In genomic region chr20:47727909-47728361, GRCh38 we compare ENCODE assay signal across 1 cellular context.
TF ChIP-seq lines count a peak whose summit lies in the region.

No MANE protein-coding gene starts in this region.

TF ChIP-seq in GM12878, 131 proteins besides CTCF, POLR2A, EP300 and RAD21 (continued from another document):
- TF ChIP-seq BCL3 (IDR thresholded peaks at IDR 0.05; ENCODE audit: borderline replicate concordance, insufficient read depth, low read depth, low read length, poor library complexity, severe bottlenecking) (no peak), MYB (IDR thresholded peaks at IDR 0.05; ENCODE audit: borderline replicate concordance, low read depth, low read length) (no peak), MTA3 (IDR thresholded peaks at IDR 0.05; ENCODE audit: borderline replicate concordance, low read length) (no peak), NR2F1 (conservative IDR thresholded peaks at IDR 0.05) (no peak), ZBED1 (IDR thresholded peaks at IDR 0.05; ENCODE audit: borderline replicate concordance) (no peak), RFX5 (IDR thresholded peaks at IDR 0.05; ENCODE audit: low read depth, low read length) (no peak), ZBTB11 (CRISPR knock-in tag; IDR thresholded peaks at IDR 0.05) (no peak)
